In genomic region chr1:205339197-205339702, GRCh38 we compare ENCODE assay signal across 20 cellular contexts. TPM values are rescaled to one million over a fixed set of nuclear protein-coding genes. Genes with fewer than 3 reads are reported as not detected.
"Had no signal": no experiment of that assay in that cellular context is flagged by ENCODE, and none has a peak within 500 bp of the region (broad histone marks: within the 10 kb centered on the region; RNA-seq: fewer than 3 reads in every experiment).

No MANE protein-coding gene starts in this region.

- DNase-seq: activated CD4-positive, alpha-beta T cell treated with anti-CD3 and anti-CD28 coated beads for 48 hours; activated CD4-positive, CD25-positive, alpha-beta regulatory T cell; activated naive CD4-positive, alpha-beta T cell treated with anti-CD3 and anti-CD28 coated beads for 36 hours; cortex of kidney; gastrocnemius medialis; heart left ventricle; left ventricle myocardium inferior; psoas muscle; right cardiac atrium; stimulated activated CD4-positive, alpha-beta T cell treated with anti-CD3 and anti-CD28 coated beads, Interleukin-4, amount 100 ng/mL, for 1 hour; T-cell had no signal

- ATAC-seq: gastrocnemius medialis, heart left ventricle, psoas muscle, right cardiac atrium, T-cell had no signal

- H3K9me3 Mint-ChIP-seq: activated CD4-positive, alpha-beta memory T cell treated with anti-CD3 and anti-CD28 coated beads, Interleukin-2, amount 10 ng/mL, durations not matched to agents 7 days and 5 days; activated naive CD4-positive, alpha-beta T cell treated with anti-CD3 and anti-CD28 coated beads for 36 hours; neural crest cell; T-cell had no signal

- H3K9me3 ChIP-seq: breast epithelium, gastrocnemius medialis, heart left ventricle, left ventricle myocardium inferior, psoas muscle, tibial nerve had no signal

- H3K36me3 Mint-ChIP-seq: T-cell had no signal

- H3K27ac ChIP-seq: breast epithelium, gastrocnemius medialis, heart left ventricle, left ventricle myocardium inferior, psoas muscle, skin epidermis, tibial nerve had no signal

- H3K27ac Mint-ChIP-seq: activated CD4-positive, alpha-beta memory T cell treated with anti-CD3 and anti-CD28 coated beads, Interleukin-2, amount 10 ng/mL, durations not matched to agents 7 days and 5 days; activated CD8-positive, alpha-beta memory T cell treated with anti-CD3 and anti-CD28 coated beads, Interleukin-2, amount 10 ng/mL, durations not matched to agents 7 days and 5 days; activated naive CD4-positive, alpha-beta T cell treated with anti-CD3 and anti-CD28 coated beads for 36 hours; T-cell had no signal

- H3K36me3 ChIP-seq: breast epithelium, gastrocnemius medialis, heart left ventricle, left ventricle myocardium inferior, tibial nerve had no signal

- H3K4me3 ChIP-seq: breast epithelium, gastrocnemius medialis, heart left ventricle, left ventricle myocardium inferior, psoas muscle, skin epidermis, tibial nerve had no signal

- H3K4me3 Mint-ChIP-seq: activated CD4-positive, alpha-beta memory T cell treated with anti-CD3 and anti-CD28 coated beads, Interleukin-2, amount 10 ng/mL, durations not matched to agents 7 days and 5 days; activated CD8-positive, alpha-beta memory T cell treated with anti-CD3 and anti-CD28 coated beads, Interleukin-2, amount 10 ng/mL, durations not matched to agents 7 days and 5 days; activated naive CD4-positive, alpha-beta T cell treated with anti-CD3 and anti-CD28 coated beads for 36 hours; neural crest cell; T-cell had no signal

RNA-seq across cellular contexts. Expression of gene KLHDC8A, which starts 17.5 kb away (rescaled TPM):
- total RNA-seq: activated CD4-positive, alpha-beta memory T cell treated with anti-CD3 and anti-CD28 coated beads, Interleukin-2, amount 10 ng/mL, durations not matched to agents 7 days and 5 days; activated CD8-positive, alpha-beta memory T cell treated with anti-CD3 and anti-CD28 coated beads, Interleukin-2, amount 10 ng/mL, durations not matched to agents 7 days and 5 days; activated naive CD4-positive, alpha-beta T cell treated with anti-CD3 and anti-CD28 coated beads for 36 hours; breast epithelium; gastrocnemius medialis; myocyte; osteocyte; psoas muscle; subcutaneous adipose tissue had no signal
